In genomic region chr6:7391244-7391643, GRCh38 we compare ENCODE assay signal across 11 cellular contexts. TPM values are rescaled to one million over a fixed set of nuclear protein-coding genes. Genes with fewer than 3 reads are reported as not detected.
A peak's percentile ranks its signal among the peaks of the same experiment; 100 is the strongest.
DNase-seq lines count a peak whose midpoint lies in the region; ATAC-seq, FAIRE-seq and TF ChIP-seq lines count a peak whose summit lies in the region.
"Had no signal": no experiment of that assay in that cellular context is flagged by ENCODE, and none has a peak within 500 bp of the region (broad histone marks: within the 10 kb centered on the region; RNA-seq: fewer than 3 reads in every experiment).

No MANE protein-coding gene starts in this region.

- no peak overlapping the region for H3K4me3 Mint-ChIP-seq in T-helper 17 cell

- no peaks in the 10 kb centered on the region for H3K27me3 Mint-ChIP-seq in T-helper 17 cell

- H3K4me3 ChIP-seq in GM06990 (replicated peaks; ENCODE audit: low read depth, low read length) (peak overlapping the region; percentile 71), iPS-20b (ENCODE audit: low read length) (peak overlapping the region; percentile 82)

- ATAC-seq in T-helper 17 cell (no peak), HG02870 (IDR thresholded peaks at IDR 0.05; ENCODE audit: unreplicated experiment) (no peak), GM21515 (IDR thresholded peaks at IDR 0.05; ENCODE audit: unreplicated experiment) (no peak)

- H3K27me3 ChIP-seq in GM06990 (replicated peaks; ENCODE audit: control insufficient read depth, insufficient read depth, low read length) (no peaks in the 10 kb centered on the region; the same call in 1 of the 2 replicates), iPS-20b (ENCODE audit: insufficient read depth, low read length) (no peaks in the 10 kb centered on the region)

- H3K9ac ChIP-seq in iPS-20b (ENCODE audit: low read depth, low read length), result no peak overlapping the region

- H3K4me1 Mint-ChIP-seq in T-helper 17 cell, result peaks cover 43% of the 10 kb centered on the region

- no peak for FAIRE-seq in HTR-8/SVneo (lab: Jason Lieb, UNC)

- H3K36me3 Mint-ChIP-seq in T-helper 17 cell (ENCODE audit: low read depth), result peaks cover 6% of the 10 kb centered on the region

- H3K36me3 ChIP-seq in GM06990 (ENCODE audit: control insufficient read depth, insufficient read depth, low read length), result no peaks in the 10 kb centered on the region; the same call in 1 of the 2 replicates
- H3K36me3 ChIP-seq in iPS-20b (ENCODE audit: insufficient read depth, low read depth, low read length), result peaks cover 33% of the 10 kb centered on the region

- no peak for TF ChIP-seq CTCF in GM06990 (IDR thresholded peaks at IDR 0.05; ENCODE audit: insufficient read depth, low read length, poor library complexity, severe bottlenecking)

- H3K4me1 ChIP-seq in iPS-20b (ENCODE audit: insufficient read depth, low read length), result peaks cover 14% of the 10 kb centered on the region; the same call in 1 of the 2 replicates

- no peak overlapping the region for H3K27ac ChIP-seq in iPS-20b (ENCODE audit: low read length)

- H3K9me3 ChIP-seq in T-helper 17 cell (ENCODE audit: control insufficient read depth, low read length, poor library complexity, severe bottlenecking), result no peaks in the 10 kb centered on the region
- no peaks in the 10 kb centered on the region for H3K9me3 ChIP-seq in iPS-20b (ENCODE audit: insufficient read depth, low read depth, low read length)

- DNase-seq in AML-193 (lab: John Stamatoyannopoulos, UW), result peak; percentile 14 to 28
- no peak for DNase-seq in GM06990 (ENCODE audit: extremely low read depth, insufficient read length)
- no peak for DNase-seq in T-helper 17 cell
- no peak for DNase-seq in HTR-8/SVneo (ENCODE audit: insufficient read length, low spot score)
- no peak for DNase-seq in central memory CD4-positive, alpha-beta T cell
- DNase-seq: DMS79 treated with DMSO at 0.1 percent for 48 hours, NCI-H2107, T-helper 9 cell had no signal

- peak overlapping the region; percentile 99 for H3K27ac Mint-ChIP-seq in T-helper 17 cell

RNA-seq across cellular contexts. Expression of gene RIOK1, which starts 1.6 kb away (rescaled TPM):
- 10 to 100 TPM; 45.1 to 55.6 TPM for total RNA-seq in T-helper 17 cell

RNA-seq across cellular contexts. Expression of gene CAGE1, which starts 1.7 kb away (rescaled TPM):
- total RNA-seq in T-helper 17 cell, result under 1 TPM; 0.57 to 0.60 TPM

Comparison
In these comparisons a context has a peak if more than half of its experiments do, and no peak if none do; other contexts are left out.
1. DNase-seq: peak in AML-193 (2 of 2); none in GM06990 (single experiment), T-helper 17 cell (0 of 3), HTR-8/SVneo (single experiment) and central memory CD4-positive, alpha-beta T cell (single experiment).